In the genomic region with DNA sequence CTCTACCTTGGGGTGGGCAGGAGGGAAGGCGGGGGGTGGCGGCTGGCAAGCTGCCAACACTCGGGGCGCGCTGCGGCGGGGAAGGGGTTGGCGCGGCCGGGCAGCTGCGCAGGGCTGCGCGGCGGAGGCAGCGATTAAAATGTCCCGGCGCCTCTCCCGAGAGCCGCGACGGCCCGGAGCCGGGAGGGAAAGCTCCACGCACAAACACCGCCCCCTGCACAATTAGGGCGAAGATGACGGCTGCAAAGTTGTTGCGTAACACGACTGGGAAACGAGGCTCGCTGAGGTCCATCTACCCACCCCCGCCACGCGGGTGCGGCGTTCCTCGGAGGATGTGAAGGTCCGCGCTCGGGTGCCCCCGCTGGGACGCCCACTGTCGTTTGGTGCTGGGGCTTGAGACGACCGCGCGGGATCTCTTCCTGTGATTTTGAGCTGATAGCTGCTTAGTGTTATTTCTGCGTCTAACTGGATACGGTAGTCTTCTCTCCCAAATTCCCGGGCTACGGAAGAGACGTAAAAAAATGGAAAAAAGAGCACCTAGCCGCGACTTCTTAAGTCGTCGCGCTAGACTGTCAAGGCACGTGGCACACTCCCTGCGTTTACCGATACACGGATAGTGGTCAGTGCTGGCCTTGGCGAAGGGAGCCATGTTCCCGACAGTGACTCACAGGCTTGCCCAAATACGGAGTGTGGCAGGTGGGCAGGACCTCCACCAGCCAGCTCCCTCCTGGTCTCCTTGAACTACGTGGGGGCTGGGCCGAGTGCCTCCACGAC, we compare ENCODE assay signal across 8 cellular contexts.
A peak's percentile ranks its signal among the peaks of the same experiment; 100 is the strongest.
DNase-seq lines count a peak whose midpoint lies in the region; ATAC-seq lines count a peak whose summit lies in the region.

No MANE protein-coding gene starts in this region.

- ATAC-seq in GM21381 (IDR thresholded peaks at IDR 0.05; ENCODE audit: unreplicated experiment) (peak; percentile 14), GM18858 (IDR thresholded peaks at IDR 0.05; ENCODE audit: unreplicated experiment) (no peak)

- DNase-seq in CD1c-positive myeloid dendritic cell (ENCODE audit: extremely low spot score) (peak; percentile 95), NAMALWA (ENCODE audit: low spot score) (peak; percentile 86), kidney glomerular epithelial cell (lab: John Stamatoyannopoulos, UW) (peak; percentile 44)
- peak; percentile 32 for DNase-seq in activated CD4-positive, alpha-beta T cell treated with anti-CD3 and anti-CD28 coated beads for 1 hour
- DNase-seq in stimulated activated CD4-positive, alpha-beta T cell treated with anti-CD3 and anti-CD28 coated beads, Interleukin-15, amount 100 ng/mL, for 1 hour (ENCODE audit: low read depth in 1 of 2, low spot score in 1 of 2), result peak; percentile 10 to 36

- peak overlapping the region; percentile 72 for H3K27ac ChIP-seq in cingulate gyrus (ENCODE audit: low read depth, low read length)

Comparison
In these comparisons a context has a peak if more than half of its experiments do, and no peak if none do; other contexts are left out.
1. DNase-seq: peak in every context shown above with its lines; median percentile 95 in CD1c-positive myeloid dendritic cell; 86 in NAMALWA; 44 in kidney glomerular epithelial cell; 32 in activated CD4-positive, alpha-beta T cell treated with anti-CD3 and anti-CD28 coated beads for 1 hour; 23 in stimulated activated CD4-positive, alpha-beta T cell treated with anti-CD3 and anti-CD28 coated beads, Interleukin-15, amount 100 ng/mL, for 1 hour.